1 cellular context compared by ENCODE assay signal in the genomic region with DNA sequence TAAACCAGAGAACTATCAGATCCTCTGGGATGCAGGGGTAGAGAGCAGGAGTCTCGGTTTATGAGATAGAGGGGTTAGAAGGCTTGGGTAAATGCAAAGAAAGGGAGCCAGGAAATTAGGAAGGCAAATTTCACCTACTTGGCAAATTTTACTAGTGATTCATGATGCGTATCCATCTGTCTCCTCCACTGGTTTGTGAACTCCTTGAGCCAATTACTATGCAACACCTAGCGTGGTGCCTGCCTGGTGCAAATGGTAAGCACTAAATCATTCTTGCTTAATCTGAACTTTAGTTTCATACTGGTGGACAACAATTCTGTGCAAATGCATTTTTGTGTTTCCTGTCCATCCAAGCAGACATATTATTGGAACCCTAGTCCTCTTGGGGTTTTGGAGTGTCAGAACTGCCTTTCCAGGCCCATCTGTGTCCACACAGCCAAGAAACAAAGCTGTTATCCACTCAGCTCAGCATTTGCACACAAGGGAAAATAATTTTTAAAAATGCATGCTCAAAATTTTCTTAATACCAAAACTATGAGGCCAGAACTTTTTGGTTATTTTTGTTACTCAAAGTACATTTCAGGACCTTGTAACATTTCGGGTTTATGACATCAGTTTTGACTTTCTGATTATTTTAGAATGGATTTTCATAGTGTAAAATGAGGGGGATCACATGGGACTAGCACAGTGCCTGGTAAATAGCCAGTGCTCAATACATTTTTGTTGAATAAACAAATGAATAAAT.
TF ChIP-seq lines count a peak whose summit lies in the region.

No MANE protein-coding gene starts in this region.

TF ChIP-seq in GM23338, 12 proteins besides CTCF, POLR2A, EP300 and RAD21 (continued from another document):
- TF ChIP-seq, protein P1, sequence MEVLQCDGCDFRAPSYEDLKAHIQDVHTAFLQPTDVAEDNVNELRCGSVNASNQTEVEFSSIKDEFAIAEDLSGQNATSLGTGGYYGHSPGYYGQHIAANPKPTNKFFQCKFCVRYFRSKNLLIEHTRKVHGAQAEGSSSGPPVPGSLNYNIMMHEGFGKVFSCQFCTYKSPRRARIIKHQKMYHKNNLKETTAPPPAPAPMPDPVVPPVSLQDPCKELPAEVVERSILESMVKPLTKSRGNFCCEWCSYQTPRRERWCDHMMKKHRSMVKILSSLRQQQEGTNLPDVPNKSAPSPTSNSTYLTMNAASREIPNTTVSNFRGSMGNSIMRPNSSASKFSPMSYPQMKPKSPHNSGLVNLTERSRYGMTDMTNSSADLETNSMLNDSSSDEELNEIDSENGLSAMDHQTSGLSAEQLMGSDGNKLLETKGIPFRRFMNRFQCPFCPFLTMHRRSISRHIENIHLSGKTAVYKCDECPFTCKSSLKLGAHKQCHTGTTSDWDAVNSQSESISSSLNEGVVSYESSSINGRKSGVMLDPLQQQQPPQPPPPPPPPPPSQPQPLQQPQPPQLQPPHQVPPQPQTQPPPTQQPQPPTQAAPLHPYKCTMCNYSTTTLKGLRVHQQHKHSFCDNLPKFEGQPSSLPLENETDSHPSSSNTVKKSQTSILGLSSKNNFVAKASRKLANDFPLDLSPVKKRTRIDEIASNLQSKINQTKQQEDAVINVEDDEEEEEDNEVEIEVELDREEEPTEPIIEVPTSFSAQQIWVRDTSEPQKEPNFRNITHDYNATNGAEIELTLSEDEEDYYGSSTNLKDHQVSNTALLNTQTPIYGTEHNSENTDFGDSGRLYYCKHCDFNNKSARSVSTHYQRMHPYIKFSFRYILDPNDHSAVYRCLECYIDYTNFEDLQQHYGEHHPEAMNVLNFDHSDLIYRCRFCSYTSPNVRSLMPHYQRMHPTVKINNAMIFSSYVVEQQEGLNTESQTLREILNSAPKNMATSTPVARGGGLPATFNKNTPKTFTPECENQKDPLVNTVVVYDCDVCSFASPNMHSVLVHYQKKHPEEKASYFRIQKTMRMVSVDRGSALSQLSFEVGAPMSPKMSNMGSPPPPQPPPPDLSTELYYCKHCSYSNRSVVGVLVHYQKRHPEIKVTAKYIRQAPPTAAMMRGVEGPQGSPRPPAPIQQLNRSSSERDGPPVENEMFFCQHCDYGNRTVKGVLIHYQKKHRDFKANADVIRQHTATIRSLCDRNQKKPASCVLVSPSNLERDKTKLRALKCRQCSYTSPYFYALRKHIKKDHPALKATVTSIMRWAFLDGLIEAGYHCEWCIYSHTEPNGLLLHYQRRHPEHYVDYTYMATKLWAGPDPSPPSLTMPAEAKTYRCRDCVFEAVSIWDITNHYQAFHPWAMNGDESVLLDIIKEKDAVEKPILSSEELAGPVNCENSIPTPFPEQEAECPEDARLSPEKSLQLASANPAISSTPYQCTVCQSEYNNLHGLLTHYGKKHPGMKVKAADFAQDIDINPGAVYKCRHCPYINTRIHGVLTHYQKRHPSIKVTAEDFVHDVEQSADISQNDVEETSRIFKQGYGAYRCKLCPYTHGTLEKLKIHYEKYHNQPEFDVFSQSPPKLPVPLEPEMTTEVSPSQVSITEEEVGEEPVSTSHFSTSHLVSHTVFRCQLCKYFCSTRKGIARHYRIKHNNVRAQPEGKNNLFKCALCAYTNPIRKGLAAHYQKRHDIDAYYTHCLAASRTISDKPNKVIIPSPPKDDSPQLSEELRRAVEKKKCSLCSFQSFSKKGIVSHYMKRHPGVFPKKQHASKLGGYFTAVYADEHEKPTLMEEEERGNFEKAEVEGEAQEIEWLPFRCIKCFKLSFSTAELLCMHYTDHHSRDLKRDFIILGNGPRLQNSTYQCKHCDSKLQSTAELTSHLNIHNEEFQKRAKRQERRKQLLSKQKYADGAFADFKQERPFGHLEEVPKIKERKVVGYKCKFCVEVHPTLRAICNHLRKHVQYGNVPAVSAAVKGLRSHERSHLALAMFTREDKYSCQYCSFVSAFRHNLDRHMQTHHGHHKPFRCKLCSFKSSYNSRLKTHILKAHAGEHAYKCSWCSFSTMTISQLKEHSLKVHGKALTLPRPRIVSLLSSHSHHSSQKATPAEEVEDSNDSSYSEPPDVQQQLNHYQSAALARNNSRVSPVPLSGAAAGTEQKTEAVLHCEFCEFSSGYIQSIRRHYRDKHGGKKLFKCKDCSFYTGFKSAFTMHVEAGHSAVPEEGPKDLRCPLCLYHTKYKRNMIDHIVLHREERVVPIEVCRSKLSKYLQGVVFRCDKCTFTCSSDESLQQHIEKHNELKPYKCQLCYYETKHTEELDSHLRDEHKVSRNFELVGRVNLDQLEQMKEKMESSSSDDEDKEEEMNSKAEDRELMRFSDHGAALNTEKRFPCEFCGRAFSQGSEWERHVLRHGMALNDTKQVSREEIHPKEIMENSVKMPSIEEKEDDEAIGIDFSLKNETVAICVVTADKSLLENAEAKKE (CRISPR knock-in tag; IDR thresholded peaks at IDR 0.05), result no peak
- TF ChIP-seq, protein P2, sequence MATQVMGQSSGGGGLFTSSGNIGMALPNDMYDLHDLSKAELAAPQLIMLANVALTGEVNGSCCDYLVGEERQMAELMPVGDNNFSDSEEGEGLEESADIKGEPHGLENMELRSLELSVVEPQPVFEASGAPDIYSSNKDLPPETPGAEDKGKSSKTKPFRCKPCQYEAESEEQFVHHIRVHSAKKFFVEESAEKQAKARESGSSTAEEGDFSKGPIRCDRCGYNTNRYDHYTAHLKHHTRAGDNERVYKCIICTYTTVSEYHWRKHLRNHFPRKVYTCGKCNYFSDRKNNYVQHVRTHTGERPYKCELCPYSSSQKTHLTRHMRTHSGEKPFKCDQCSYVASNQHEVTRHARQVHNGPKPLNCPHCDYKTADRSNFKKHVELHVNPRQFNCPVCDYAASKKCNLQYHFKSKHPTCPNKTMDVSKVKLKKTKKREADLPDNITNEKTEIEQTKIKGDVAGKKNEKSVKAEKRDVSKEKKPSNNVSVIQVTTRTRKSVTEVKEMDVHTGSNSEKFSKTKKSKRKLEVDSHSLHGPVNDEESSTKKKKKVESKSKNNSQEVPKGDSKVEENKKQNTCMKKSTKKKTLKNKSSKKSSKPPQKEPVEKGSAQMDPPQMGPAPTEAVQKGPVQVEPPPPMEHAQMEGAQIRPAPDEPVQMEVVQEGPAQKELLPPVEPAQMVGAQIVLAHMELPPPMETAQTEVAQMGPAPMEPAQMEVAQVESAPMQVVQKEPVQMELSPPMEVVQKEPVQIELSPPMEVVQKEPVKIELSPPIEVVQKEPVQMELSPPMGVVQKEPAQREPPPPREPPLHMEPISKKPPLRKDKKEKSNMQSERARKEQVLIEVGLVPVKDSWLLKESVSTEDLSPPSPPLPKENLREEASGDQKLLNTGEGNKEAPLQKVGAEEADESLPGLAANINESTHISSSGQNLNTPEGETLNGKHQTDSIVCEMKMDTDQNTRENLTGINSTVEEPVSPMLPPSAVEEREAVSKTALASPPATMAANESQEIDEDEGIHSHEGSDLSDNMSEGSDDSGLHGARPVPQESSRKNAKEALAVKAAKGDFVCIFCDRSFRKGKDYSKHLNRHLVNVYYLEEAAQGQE (IDR thresholded peaks at IDR 0.05; ENCODE audit: unreplicated experiment), result no peak
- no peak for TF ChIP-seq JUNB (IDR thresholded peaks at IDR 0.05; ENCODE audit: unreplicated experiment)
- TF ChIP-seq EZH2 (IDR thresholded peaks at IDR 0.05; ENCODE audit: low read depth, unreplicated experiment), result no peak
- TF ChIP-seq, protein P3, sequence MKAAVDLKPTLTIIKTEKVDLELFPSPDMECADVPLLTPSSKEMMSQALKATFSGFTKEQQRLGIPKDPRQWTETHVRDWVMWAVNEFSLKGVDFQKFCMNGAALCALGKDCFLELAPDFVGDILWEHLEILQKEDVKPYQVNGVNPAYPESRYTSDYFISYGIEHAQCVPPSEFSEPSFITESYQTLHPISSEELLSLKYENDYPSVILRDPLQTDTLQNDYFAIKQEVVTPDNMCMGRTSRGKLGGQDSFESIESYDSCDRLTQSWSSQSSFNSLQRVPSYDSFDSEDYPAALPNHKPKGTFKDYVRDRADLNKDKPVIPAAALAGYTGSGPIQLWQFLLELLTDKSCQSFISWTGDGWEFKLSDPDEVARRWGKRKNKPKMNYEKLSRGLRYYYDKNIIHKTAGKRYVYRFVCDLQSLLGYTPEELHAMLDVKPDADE (IDR thresholded peaks at IDR 0.05), result no peak
- TF ChIP-seq POLR2AphosphoS5 (IDR thresholded peaks at IDR 0.05; ENCODE audit: low read depth), result no peak
- no peak for TF ChIP-seq EZH2phosphoT487 (IDR thresholded peaks at IDR 0.05; ENCODE audit: unreplicated experiment)
- TF ChIP-seq STAT1 (IDR thresholded peaks at IDR 0.05; ENCODE audit: unreplicated experiment), result no peak
- TF ChIP-seq ZNF331 (CRISPR knock-in tag; IDR thresholded peaks at IDR 0.05; ENCODE audit: low read depth), result no peak
